In genomic region chr17:80106751-80107150, GRCh38 we compare ENCODE assay signal across 24 cellular contexts.
"Had no signal": no experiment of that assay in that cellular context is flagged by ENCODE, and none has a peak within 500 bp of the region (broad histone marks: within the 10 kb centered on the region; RNA-seq: fewer than 3 reads in every experiment).

No MANE protein-coding gene starts in this region.

- ATAC-seq: K562, Panc1, PC-3, Right ventricle myocardium inferior had no signal

- H3K27me3 ChIP-seq: SJSA1 had no signal

- DNase-seq: Kasumi-1, MM.1S, NCI-H1092 treated with DMSO at 0.1 percent for 48 hours, NCI-H1436, NCI-H187, NCI-H2029, NCI-H2081 treated with DMSO at 0.1 percent for 48 hours, NCI-H226, NCI-H446, NCI-H510A, NCI-H524 treated with DMSO at 0.1 percent for 48 hours, NCI-H774, PC-3, SIG-M5 had no signal

- H3K4me3 ChIP-seq: K562, SJSA1 had no signal

- H3K9me3 ChIP-seq: SJSA1 had no signal

- FAIRE-seq: HTR-8/SVneo, K562 had no signal

- H3K27me3 Mint-ChIP-seq: IgD-negative memory B cell had no signal

- H3K9me3 Mint-ChIP-seq: IgD-negative memory B cell had no signal

- H3K27ac ChIP-seq: HL-60, KMS-11, RWPE1, SJSA1, SK-N-MC had no signal
